1 cellular context compared by ENCODE assay signal in genomic region chr12:3557136-3557697, GRCh38.
TF ChIP-seq lines count a peak whose summit lies in the region.

No MANE protein-coding gene starts in this region.

TF ChIP-seq in H1, 55 proteins besides CTCF, POLR2A, EP300 and RAD21 (continued from another document):
- TF ChIP-seq BRCA1 (IDR thresholded peaks at IDR 0.05; ENCODE audit: low read depth, low read length): no peak
- no peak for TF ChIP-seq TAF1 (IDR thresholded peaks at IDR 0.05; ENCODE audit: low read depth, low read length)
- no peak for TF ChIP-seq KDM5A (IDR thresholded peaks at IDR 0.05; ENCODE audit: low read length)
- no peak for TF ChIP-seq HDAC2 (IDR thresholded peaks at IDR 0.05; ENCODE audit: borderline replicate concordance in 1 of 2, low read depth in 2 of 2, low read length in 2 of 2)
- TF ChIP-seq POLR2AphosphoS5 (IDR thresholded peaks at IDR 0.05; ENCODE audit: low read depth, low read length): no peak
- TF ChIP-seq KDM1A (IDR thresholded peaks at IDR 0.05; ENCODE audit: borderline replicate concordance, low read length): no peak
- no peak for TF ChIP-seq ZNF274 (IDR thresholded peaks at IDR 0.05; ENCODE audit: borderline replicate concordance, extremely low read depth, low read length)
- TF ChIP-seq SRF (IDR thresholded peaks at IDR 0.05; ENCODE audit: low read depth, low read length): no peak
- no peak for TF ChIP-seq JUN (IDR thresholded peaks at IDR 0.05; ENCODE audit: low read depth, low read length)
- no peak for TF ChIP-seq SIRT6 (IDR thresholded peaks at IDR 0.05; ENCODE audit: low read length)
